27 cellular contexts compared by ENCODE assay signal in genomic region chr19:41740415-41741243, GRCh38. TPM values are rescaled to one million over a fixed set of nuclear protein-coding genes. Genes with fewer than 3 reads are reported as not detected.
DNase-seq lines count a peak whose midpoint lies in the region; ATAC-seq and TF ChIP-seq lines count a peak whose summit lies in the region.
"Had no signal": no experiment of that assay in that cellular context is flagged by ENCODE, and none has a peak within 500 bp of the region (broad histone marks: within the 10 kb centered on the region; RNA-seq: fewer than 3 reads in every experiment).

No MANE protein-coding gene starts in this region.

- peaks cover 26% of the 10 kb centered on the region for H3K4me1 Mint-ChIP-seq in activated T-helper 17 cell treated with anti-CD3 and anti-CD28 coated beads, Interleukin-2, amount 50 U/mL, for 72 hours
- H3K4me1 Mint-ChIP-seq: neural crest cell had no signal

- H3K36me3 Mint-ChIP-seq in activated T-helper 17 cell treated with anti-CD3 and anti-CD28 coated beads, Interleukin-2, amount 50 U/mL, for 72 hours (ENCODE audit: low read depth): no peaks in the 10 kb centered on the region

- H3K9me3 Mint-ChIP-seq in activated T-helper 17 cell treated with anti-CD3 and anti-CD28 coated beads, Interleukin-2, amount 50 U/mL, for 72 hours: no peaks in the 10 kb centered on the region
- H3K9me3 Mint-ChIP-seq: activated B cell treated with CpG ODN at 0.5 μM for 24 hours had no signal

- no peak for TF ChIP-seq CTCF in lower lobe of right lung (IDR thresholded peaks at IDR 0.05)
- TF ChIP-seq CTCF in left ventricle myocardium inferior (IDR thresholded peaks at IDR 0.05; ENCODE audit: borderline replicate concordance): no peak

- in situ Hi-C loops in G401 (cut with HindIII; ENCODE audit: low sequenced_read_pairs): no loop called here

- H3K4me1 ChIP-seq in lower lobe of right lung (no peaks in the 10 kb centered on the region), left ventricle myocardium inferior (no peaks in the 10 kb centered on the region)
- H3K4me1 ChIP-seq: esophagus muscularis mucosa, psoas muscle had no signal

- H3K27ac Mint-ChIP-seq in activated T-helper 17 cell treated with anti-CD3 and anti-CD28 coated beads, Interleukin-2, amount 50 U/mL, for 72 hours: peak overlapping the region; percentile 72
- H3K27ac Mint-ChIP-seq: activated B cell treated with CpG ODN at 0.5 μM for 24 hours had no signal

- H3K4me3 ChIP-seq in lower lobe of right lung (no peak overlapping the region), left ventricle myocardium inferior (no peak overlapping the region)
- H3K4me3 ChIP-seq: esophagus muscularis mucosa, GM23248, psoas muscle, SK-N-MC had no signal

- H3K4me3 Mint-ChIP-seq in activated T-helper 17 cell treated with anti-CD3 and anti-CD28 coated beads, Interleukin-2, amount 50 U/mL, for 72 hours: peak overlapping the region; percentile 42
- H3K4me3 Mint-ChIP-seq: activated B cell treated with CpG ODN at 0.5 μM for 24 hours, neural crest cell had no signal

- peak; percentile 35 for DNase-seq in stimulated activated CD4-positive, alpha-beta T cell treated with anti-CD3 and anti-CD28 coated beads, Interleukin-1b, Interleukin-23, amount 100 ng/mL, for 48 hours
- DNase-seq in stimulated activated CD4-positive, alpha-beta T cell treated with anti-CD3 and anti-CD28 coated beads, Interleukin-4, amount 100 ng/mL, for 4 hours: no peak
- DNase-seq in lower lobe of right lung (no peak), G401 (ENCODE audit: low spot score) (no peak), left ventricle myocardium inferior (no peak)
- DNase-seq: activated B cell treated with CpG ODN at 0.5 μM for 24 hours; AML-193; amniotic stem cell; caudate nucleus; COR-L47; EL; GM23248; midbrain; NCI-H2081; NK-92 treated with Interleukin-12 subunit alpha and Interleukin-12 subunit beta, amount 100 ng/mL, for 24 hours; psoas muscle had no signal

- peaks cover 5% of the 10 kb centered on the region for H3K27me3 ChIP-seq in lower lobe of right lung (ENCODE audit: low read depth)
- H3K27me3 ChIP-seq in left ventricle myocardium inferior (ENCODE audit: low read depth): peaks cover 90% of the 10 kb centered on the region

- H3K9me3 ChIP-seq in lower lobe of right lung (no peaks in the 10 kb centered on the region), left ventricle myocardium inferior (replicated peaks) (no peaks in the 10 kb centered on the region)
- H3K9me3 ChIP-seq: esophagus muscularis mucosa, psoas muscle had no signal

- H3K27me3 Mint-ChIP-seq in activated T-helper 17 cell treated with anti-CD3 and anti-CD28 coated beads, Interleukin-2, amount 50 U/mL, for 72 hours: peaks cover 33% of the 10 kb centered on the region

- H3K36me3 ChIP-seq in lower lobe of right lung (no peaks in the 10 kb centered on the region), left ventricle myocardium inferior (no peaks in the 10 kb centered on the region)
- H3K36me3 ChIP-seq: esophagus muscularis mucosa had no signal

- H3K27ac ChIP-seq in lower lobe of right lung (peak overlapping the region; percentile 46), left ventricle myocardium inferior (replicated peaks) (no peak overlapping the region)
- H3K27ac ChIP-seq: esophagus muscularis mucosa, GM23248, KMS-11, psoas muscle, SK-N-MC had no signal

- peak; percentile 89 for ATAC-seq in activated T-helper 17 cell treated with anti-CD3 and anti-CD28 coated beads, Interleukin-2, amount 50 U/mL, for 72 hours (replicated peaks)
- ATAC-seq in lower lobe of right lung (peak; percentile 56 to 84), HG03469 (IDR thresholded peaks at IDR 0.05; ENCODE audit: unreplicated experiment) (no peak)
- ATAC-seq: psoas muscle had no signal

- intact Hi-C loops in lower lobe of right lung (cut with DNase I): no loop called here
- intact Hi-C loops in left ventricle myocardium inferior (cut with micrococcal nuclease): no loop called here

RNA-seq across cellular contexts. Expression of gene CEACAM6, which starts 14.7 kb away (rescaled TPM):
- not detected for total RNA-seq in activated T-helper 17 cell treated with anti-CD3 and anti-CD28 coated beads, Interleukin-2, amount 50 U/mL, for 72 hours
- 369 TPM for total RNA-seq in lower lobe of right lung
- not detected in 2 replicates for total RNA-seq in G401 (2014; rRNA removed; shearing (Covaris generic))
- 0.11 TPM for total RNA-seq in left ventricle myocardium inferior
- total RNA-seq: activated B cell treated with CpG ODN at 0.5 μM for 24 hours; GM23248; NCI-H460; neural crest cell; RPMI7951; T-helper 2 cell treated with Interferon-gamma antibody and Interleukin-4, amounts not matched to agents 100 ng/mL and 5 ng/mL, for 36 hours had no signal

RNA-seq across cellular contexts. Expression of gene CEACAM5, which starts 32.2 kb away (rescaled TPM):
- not detected for total RNA-seq in activated T-helper 17 cell treated with anti-CD3 and anti-CD28 coated beads, Interleukin-2, amount 50 U/mL, for 72 hours
- total RNA-seq in lower lobe of right lung (99.7 TPM), left ventricle myocardium inferior (0.19 TPM)
- total RNA-seq in G401 (2014; rRNA removed; shearing (Covaris generic)): not detected in 2 replicates
- total RNA-seq: activated B cell treated with CpG ODN at 0.5 μM for 24 hours; GM23248; NCI-H460; neural crest cell; RPMI7951; skeletal muscle tissue; T-helper 2 cell treated with Interferon-gamma antibody and Interleukin-4, amounts not matched to agents 100 ng/mL and 5 ng/mL, for 36 hours had no signal

RNA-seq across cellular contexts. Expression of gene CEACAM7, which starts 52.6 kb away (rescaled TPM):
- total RNA-seq in activated T-helper 17 cell treated with anti-CD3 and anti-CD28 coated beads, Interleukin-2, amount 50 U/mL, for 72 hours: not detected
- total RNA-seq in lower lobe of right lung: not detected
- total RNA-seq in G401 (2014; rRNA removed; shearing (Covaris generic)): not detected in 2 replicates
- total RNA-seq in left ventricle myocardium inferior: 0.16 TPM
- total RNA-seq: activated B cell treated with CpG ODN at 0.5 μM for 24 hours; GM23248; NCI-H460; neural crest cell; RPMI7951; skeletal muscle tissue; T-helper 2 cell treated with Interferon-gamma antibody and Interleukin-4, amounts not matched to agents 100 ng/mL and 5 ng/mL, for 36 hours had no signal

RNA-seq across cellular contexts. Expression of gene CEACAM3, which starts 55.8 kb away (rescaled TPM):
- total RNA-seq in activated T-helper 17 cell treated with anti-CD3 and anti-CD28 coated beads, Interleukin-2, amount 50 U/mL, for 72 hours: not detected
- 4.3 TPM for total RNA-seq in lower lobe of right lung
- not detected in 2 replicates for total RNA-seq in G401 (2014; rRNA removed; shearing (Covaris generic))
- not detected for total RNA-seq in left ventricle myocardium inferior
- total RNA-seq: activated B cell treated with CpG ODN at 0.5 μM for 24 hours; GM23248; HT-29; NCI-H460; neural crest cell; RPMI7951; skeletal muscle tissue; T-helper 2 cell treated with Interferon-gamma antibody and Interleukin-4, amounts not matched to agents 100 ng/mL and 5 ng/mL, for 36 hours had no signal

Comparison
In these comparisons a context has a peak if more than half of its experiments do, and no peak if none do; other contexts are left out.
1. RNA of gene CEACAM6, which starts 14.7 kb away (total RNA-seq): 369 TPM in lower lobe of right lung (single experiment); 0.11 TPM in left ventricle myocardium inferior (single experiment), not detected in activated T-helper 17 cell treated with anti-CD3 and anti-CD28 coated beads, Interleukin-2, amount 50 U/mL, for 72 hours and not detected in G401; every median in the first group is over 100 times any median in the second.
2. RNA of gene CEACAM5, which starts 32.2 kb away (total RNA-seq): 99.7 TPM in lower lobe of right lung (single experiment); 0.19 TPM in left ventricle myocardium inferior (single experiment), not detected in activated T-helper 17 cell treated with anti-CD3 and anti-CD28 coated beads, Interleukin-2, amount 50 U/mL, for 72 hours and not detected in G401; every median in the first group is over 10 times any median in the second.